In the genomic region with DNA sequence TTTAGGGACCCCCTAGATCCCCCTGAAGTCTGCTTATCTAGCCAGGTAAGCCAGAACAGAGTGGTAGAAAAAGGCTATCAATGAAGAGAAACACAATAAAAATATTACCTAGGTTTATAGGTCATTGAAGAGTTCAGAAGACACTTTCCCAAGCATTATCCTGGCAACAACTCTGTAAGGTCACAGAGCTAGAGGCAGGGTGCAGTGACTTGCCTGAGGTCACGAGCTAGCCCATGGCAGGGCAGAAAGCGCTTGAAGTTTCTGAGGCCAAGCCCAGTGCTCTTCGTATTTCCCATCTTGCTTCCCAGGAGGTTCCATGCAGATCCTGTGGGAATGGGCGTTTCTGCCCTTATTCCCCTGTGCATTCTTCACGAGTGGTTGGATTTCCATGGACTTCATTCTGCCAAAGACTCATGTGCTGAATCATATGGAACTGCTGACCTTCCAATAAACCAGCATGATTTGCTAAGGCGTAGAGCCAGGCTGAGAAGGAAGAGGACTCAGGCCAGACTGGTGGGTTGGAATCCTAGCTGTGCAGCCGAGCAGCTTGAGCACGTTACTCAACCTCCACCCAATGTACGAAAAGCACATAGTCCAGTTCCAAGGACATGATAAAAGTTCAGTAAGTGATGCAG, we compare ENCODE assay signal across 15 cellular contexts. TPM values are rescaled to one million over a fixed set of nuclear protein-coding genes. Genes with fewer than 3 reads are reported as not detected.
DNase-seq lines count a peak whose midpoint lies in the region; ATAC-seq and TF ChIP-seq lines count a peak whose summit lies in the region.
"Had no signal": no experiment of that assay in that cellular context is flagged by ENCODE, and none has a peak within 500 bp of the region (broad histone marks: within the 10 kb centered on the region; RNA-seq: fewer than 3 reads in every experiment).

No MANE protein-coding gene starts in this region.

- H3K27ac Mint-ChIP-seq in T-cell, result peak overlapping the region; percentile 85 to 88
- H3K27ac Mint-ChIP-seq in osteocyte (ENCODE audit: unreplicated experiment), result no peak overlapping the region
- H3K27ac Mint-ChIP-seq: brain had no signal

- CTCF ChIA-PET in T-cell (lab: Charles Lee), result interaction anchor here (0.6 to 4.4 kb wide), 14 partner anchors 8 to 354 kb away, joined by 3 to 59 read pairs (median 5); partner anchors contain the start of genes NANS (in 1 of the 2) and TRMO (in 1 of the 2)

- peaks cover 18% of the 10 kb centered on the region for H3K36me3 Mint-ChIP-seq in T-cell
- peaks cover 11% of the 10 kb centered on the region for H3K36me3 Mint-ChIP-seq in osteocyte (ENCODE audit: unreplicated experiment)

- H3K27me3 Mint-ChIP-seq in T-cell (no peaks in the 10 kb centered on the region), osteocyte (ENCODE audit: unreplicated experiment) (no peaks in the 10 kb centered on the region)
- H3K27me3 Mint-ChIP-seq: brain, naive B cell had no signal

- DNase-seq in GM03348 (ENCODE audit: low spot score), result peak; percentile 59
- no peak for DNase-seq in T-cell
- DNase-seq in fibroblast of gingiva (ENCODE audit: low read depth), result peak; percentile 60
- DNase-seq in osteocyte (ENCODE audit: extremely low spot score, unreplicated experiment), result peak; percentile 57
- DNase-seq in NCI-H2107 treated with DMSO at 0.1 percent for 48 hours (lab: John Stamatoyannopoulos, UW; ENCODE audit: unreplicated experiment), result no peak
- no peak for DNase-seq in NCI-H345 (lab: John Stamatoyannopoulos, UW)
- DNase-seq: activated CD4-positive, alpha-beta T cell treated with anti-CD3 and anti-CD28 coated beads, Interleukin-2, amount 50 U/mL, for 48 hours; gastrocnemius medialis; lower lobe of right lung; stimulated activated CD4-positive, alpha-beta T cell treated with anti-CD3 and anti-CD28 coated beads, Interleukin-1b, Interleukin-23, amount 100 ng/mL, for 48 hours had no signal

- ATAC-seq in T-cell (replicated peaks in 1 of 4), result no peak
- ATAC-seq in GM19023 (IDR thresholded peaks at IDR 0.05; ENCODE audit: unreplicated experiment), result no peak
- ATAC-seq: gastrocnemius medialis had no signal

- POLR2A ChIA-PET in T-cell (lab: Charles Lee), result interaction anchor here (0.5 to 3.0 kb wide), 4 partner anchors 20 to 1501 kb away, joined by 3 to 13 read pairs (median 3); no protein-coding TSS in a partner anchor

- H3K9me3 Mint-ChIP-seq in T-cell (no peaks in the 10 kb centered on the region), osteocyte (ENCODE audit: unreplicated experiment) (no peaks in the 10 kb centered on the region)

- TF ChIP-seq CTCF in osteocyte (IDR thresholded peaks at IDR 0.05), result no peak

- H3K4me1 Mint-ChIP-seq in T-cell, result peaks cover 55 to 67% (median 67%) of the 10 kb centered on the region in 3 donors
- no peaks in the 10 kb centered on the region for H3K4me1 Mint-ChIP-seq in osteocyte (ENCODE audit: unreplicated experiment)
- H3K4me1 Mint-ChIP-seq: brain had no signal

- no peak overlapping the region for H3K4me3 Mint-ChIP-seq in T-cell
- H3K4me3 Mint-ChIP-seq in osteocyte (ENCODE audit: unreplicated experiment), result no peak overlapping the region
- H3K4me3 Mint-ChIP-seq: brain, naive B cell had no signal

RNA-seq across cellular contexts. Expression of gene TRMO, which starts 22.1 kb away (rescaled TPM):
- total RNA-seq in T-cell (10 to 100 TPM; 38.8 to 47.4 (median 44.7) TPM), osteocyte (10.6 and 15.3 TPM in 2 replicates)

RNA-seq across cellular contexts. Expression of gene HEMGN, which starts 37.8 kb away (rescaled TPM):
- total RNA-seq in T-cell (1 to 10 TPM; 1.3 to 3.7 (median 1.7) TPM), osteocyte (not detected in 2 replicates)
- total RNA-seq: pulmonary artery endothelial cell, suprapubic skin had no signal

RNA-seq across cellular contexts. Expression of gene FOXE1, which starts 47.2 kb away (rescaled TPM):
- total RNA-seq in T-cell (under 1 TPM in 4 of 5 donors, not detected in 1; 0.06 to 0.14 (median 0.11) TPM), osteocyte (not detected in 2 replicates)
- total RNA-seq: gastrocnemius medialis, lower lobe of right lung, pulmonary artery endothelial cell had no signal

Comparison
In these comparisons a context has a peak if more than half of its experiments do, and no peak if none do; other contexts are left out.
1. DNase-seq: peak in GM03348 (single experiment), fibroblast of gingiva (single experiment) and osteocyte (single experiment); none in T-cell (0 of 34), NCI-H2107 treated with DMSO at 0.1 percent for 48 hours (single experiment) and NCI-H345 (single experiment).